Comparison of ENCODE assay signal across 8 cellular contexts in genomic region chr19:45058622-45059159, GRCh38.
"Had no signal": no experiment of that assay in that cellular context is flagged by ENCODE, and none has a peak within 500 bp of the region (broad histone marks: within the 10 kb centered on the region; RNA-seq: fewer than 3 reads in every experiment).

No MANE protein-coding gene starts in this region.

- H3K9ac ChIP-seq: parathyroid adenoma had no signal

- H2AFZ ChIP-seq: parathyroid adenoma had no signal

- DNase-seq: activated gamma-delta T cell, cortex of kidney had no signal

- H3K27ac Mint-ChIP-seq: activated CD4-positive, alpha-beta memory T cell treated with anti-CD3 and anti-CD28 coated beads for 36 hours; activated T-cell treated with anti-CD3 and anti-CD28 coated beads, Interleukin-2, amount 50 U/mL, for 72 hours had no signal

- H3K4me3 ChIP-seq: transverse colon had no signal

- H3K9me3 Mint-ChIP-seq: activated CD4-positive, alpha-beta memory T cell treated with anti-CD3 and anti-CD28 coated beads for 36 hours; activated naive CD8-positive, alpha-beta T cell treated with anti-CD3 and anti-CD28 coated beads, Interleukin-2, amount 10 ng/mL, durations not matched to agents 7 days and 5 days; activated T-cell treated with anti-CD3 and anti-CD28 coated beads, Interleukin-2, amount 50 U/mL, for 72 hours had no signal

- H3K27me3 ChIP-seq: foreskin keratinocyte, transverse colon had no signal

- H3K9me3 ChIP-seq: transverse colon had no signal

- H3K27ac ChIP-seq: foreskin keratinocyte, parathyroid adenoma, transverse colon had no signal

- H3K4me1 ChIP-seq: foreskin keratinocyte, parathyroid adenoma, transverse colon had no signal

- H3K4me3 Mint-ChIP-seq: activated CD4-positive, alpha-beta memory T cell treated with anti-CD3 and anti-CD28 coated beads for 36 hours; activated naive CD8-positive, alpha-beta T cell treated with anti-CD3 and anti-CD28 coated beads, Interleukin-2, amount 10 ng/mL, durations not matched to agents 7 days and 5 days; activated T-cell treated with anti-CD3 and anti-CD28 coated beads, Interleukin-2, amount 50 U/mL, for 72 hours had no signal

- H3K27me3 Mint-ChIP-seq: activated CD4-positive, alpha-beta memory T cell treated with anti-CD3 and anti-CD28 coated beads for 36 hours; activated naive CD8-positive, alpha-beta T cell treated with anti-CD3 and anti-CD28 coated beads, Interleukin-2, amount 10 ng/mL, durations not matched to agents 7 days and 5 days had no signal
